Comparison of ENCODE assay signal across 23 cellular contexts in the genomic region with DNA sequence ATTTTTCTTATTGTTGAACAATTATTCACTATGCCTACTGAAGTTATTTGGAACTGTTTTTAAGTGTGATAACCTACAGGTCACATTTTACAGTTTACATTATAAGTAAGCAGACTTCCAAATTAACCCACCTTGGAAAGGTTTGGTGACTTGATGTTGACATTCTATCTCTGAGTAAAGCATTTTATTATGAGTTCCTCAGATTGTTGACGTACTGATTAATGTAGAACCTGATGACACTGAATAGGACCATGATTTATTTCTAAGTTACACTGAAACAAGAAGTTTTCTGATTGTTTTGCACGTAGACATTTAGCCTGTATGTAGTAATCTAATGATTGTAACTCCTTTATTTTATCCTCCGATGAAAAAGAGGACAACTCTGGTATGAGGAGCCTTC. TPM values are rescaled to one million over a fixed set of nuclear protein-coding genes. Genes with fewer than 3 reads are reported as not detected.
"Had no signal": no experiment of that assay in that cellular context is flagged by ENCODE, and none has a peak within 500 bp of the region (broad histone marks: within the 10 kb centered on the region; RNA-seq: fewer than 3 reads in every experiment).

No MANE protein-coding gene starts in this region.

- H3K27ac ChIP-seq: coronary artery, ovary, psoas muscle, right atrium auricular region, upper lobe of right lung had no signal

- H3K36me3 ChIP-seq: heart left ventricle, ovary, right atrium auricular region, upper lobe of right lung had no signal

- ATAC-seq: activated CD4-positive, alpha-beta T cell treated with anti-CD3 and anti-CD28 coated beads for 36 hours; activated T-cell treated with anti-CD3 and anti-CD28 coated beads, Interleukin-2, amount 50 U/mL, for 4 hours; heart left ventricle; left cardiac atrium; natural killer cell treated with Interleukin-12 subunit alpha and Interleukin-12 subunit beta and Interleukin-15 and Interleukin-18, amount 100 ng/mL, for 72 hours; psoas muscle; stimulated activated naive CD8-positive, alpha-beta T cell treated with anti-CD3 and anti-CD28 coated beads, Interleukin-15, Interleukin-2, amounts not matched to agents 100 U/mL and 50 U/mL, for 24 hours had no signal

- H3K9me3 ChIP-seq: ovary, psoas muscle, upper lobe of right lung had no signal

- H3K27me3 ChIP-seq: heart left ventricle, ovary, right atrium auricular region, upper lobe of right lung had no signal

- DNase-seq: activated B cell treated with CpG ODN at 0.5 μM for 24 hours; activated CD4-positive, alpha-beta T cell treated with anti-CD3 and anti-CD28 coated beads for 36 hours; activated CD4-positive, alpha-beta T cell treated with anti-CD3 and anti-CD28 coated beads, Interleukin-2, amount 50 U/mL, for 48 hours; activated CD8-positive, alpha-beta memory T cell treated with anti-CD3 and anti-CD28 coated beads, Interleukin-2, amount 50 U/mL, for 48 hours; activated naive CD4-positive, alpha-beta T cell; activated naive CD8-positive, alpha-beta T cell treated with anti-CD3 and anti-CD28 coated beads, Interleukin-2, amount 10 ng/mL, durations not matched to agents 7 days and 5 days; activated T-cell treated with anti-CD3 and anti-CD28 coated beads, Interleukin-2, amount 50 U/mL, for 4 hours; amniotic stem cell; cerebellar nuclear complex; heart left ventricle; islet precursor cell; left cardiac atrium; ovary; psoas muscle; stimulated activated CD4-positive, alpha-beta T cell treated with anti-CD3 and anti-CD28 coated beads, Interleukin-4, amount 100 ng/mL, for 4 hours; stimulated activated naive CD8-positive, alpha-beta T cell treated with anti-CD3 and anti-CD28 coated beads, Interleukin-15, Interleukin-2, amounts not matched to agents 100 U/mL and 50 U/mL, for 24 hours; T1000; upper lobe of right lung had no signal

- H3K4me3 ChIP-seq: coronary artery, heart left ventricle, ovary, psoas muscle, right atrium auricular region, upper lobe of right lung had no signal

- H3K4me1 ChIP-seq: psoas muscle, right atrium auricular region, upper lobe of right lung had no signal

RNA-seq across cellular contexts. Expression of a gene that starts 17.0 kb away (rescaled TPM):
- total RNA-seq: activated B cell treated with CpG ODN at 0.5 μM for 24 hours; activated CD4-positive, alpha-beta T cell treated with anti-CD3 and anti-CD28 coated beads for 36 hours; activated CD8-positive, alpha-beta memory T cell treated with anti-CD3 and anti-CD28 coated beads for 36 hours; natural killer cell treated with Interleukin-12 subunit alpha and Interleukin-12 subunit beta and Interleukin-15 and Interleukin-18, amount 100 ng/mL, for 72 hours had no signal

RNA-seq across cellular contexts. Expression of a gene that starts 43.5 kb away (rescaled TPM):
- total RNA-seq: activated CD4-positive, alpha-beta T cell treated with anti-CD3 and anti-CD28 coated beads for 36 hours; activated CD8-positive, alpha-beta memory T cell treated with anti-CD3 and anti-CD28 coated beads for 36 hours; activated T-helper 2 cell treated with anti-CD3 and anti-CD28 coated beads, Interferon-gamma antibody, Interleukin-2, Interleukin-4, amounts not matched to agents 10 μg/mL and 5 μg/mL and 100 μg/mL, durations not matched to agents 14 hours and 24 hours and 36 hours had no signal

RNA-seq across cellular contexts. Expression of a gene that starts 57.0 kb away (rescaled TPM):
- total RNA-seq: activated B cell treated with CpG ODN at 0.5 μM for 24 hours; activated CD4-positive, alpha-beta T cell treated with anti-CD3 and anti-CD28 coated beads for 36 hours; activated CD8-positive, alpha-beta memory T cell treated with anti-CD3 and anti-CD28 coated beads for 36 hours; activated naive CD8-positive, alpha-beta T cell treated with anti-CD3 and anti-CD28 coated beads, Interleukin-2, amount 10 ng/mL, durations not matched to agents 7 days and 5 days; activated T-cell treated with anti-CD3 and anti-CD28 coated beads, Interleukin-2, amount 50 U/mL, for 4 hours; activated T-helper 2 cell treated with anti-CD3 and anti-CD28 coated beads, Interferon-gamma antibody, Interleukin-2, Interleukin-4, amounts not matched to agents 10 μg/mL and 5 μg/mL and 100 μg/mL, durations not matched to agents 14 hours and 24 hours and 36 hours; natural killer cell treated with Interleukin-12 subunit alpha and Interleukin-12 subunit beta and Interleukin-15 and Interleukin-18, amount 100 ng/mL, for 72 hours; right atrium auricular region had no signal
